Comparison of ENCODE assay signal across 8 cellular contexts in genomic region chr16:67934306-67935095, GRCh38. TPM values are rescaled to one million over a fixed set of nuclear protein-coding genes. Genes with fewer than 3 reads are reported as not detected.
DNase-seq lines count a peak whose midpoint lies in the region; ATAC-seq and TF ChIP-seq lines count a peak whose summit lies in the region.

No MANE protein-coding gene starts in this region.

- H3K27me3 ChIP-seq in right cardiac atrium (ENCODE audit: control insufficient read depth, insufficient read depth) (no peaks in the 10 kb centered on the region), spleen (replicated peaks in 1 of 7) (no peaks in the 10 kb centered on the region)

- H3K36me3 ChIP-seq in spleen = peaks cover 0 to 64% (median 45%) of the 10 kb centered on the region in 6 donors

- ATAC-seq in right cardiac atrium (peak in 1 of 2 donors; percentile 0), GM21529 (IDR thresholded peaks at IDR 0.05; ENCODE audit: unreplicated experiment) (no peak)

- in situ Hi-C loops in GM13977 (cut with MboI; ENCODE audit: low pct_unique_long_range_greater_than_20kb, low sequenced_read_pairs, unreplicated experiment) = no loop called here

- no peak for TF ChIP-seq CTCF in VCaP (conservative IDR thresholded peaks at IDR 0.05)
- no peak for TF ChIP-seq CTCF in spleen (IDR thresholded peaks at IDR 0.05 in 8 of 11, conservative IDR thresholded peaks at IDR 0.05 in 3 of 11)
- no peak for TF ChIP-seq CTCF in GM13977 (IDR thresholded peaks at IDR 0.05; ENCODE audit: extremely low read depth, insufficient read depth, missing control alignments)

- H3K27ac ChIP-seq in VCaP (peak overlapping the region; percentile 85), right cardiac atrium (ENCODE audit: low read length) (no peak overlapping the region), spleen (peak overlapping the region in 5 of 8 donors; percentile 97 to 99 (median 98))

- intact Hi-C loops in right cardiac atrium (cut with DNase I) (no loop called here), spleen (cut with DNase I; ENCODE audit: low total_unique reads) (loop anchor here (10.0 kb wide), 1 partner anchor 90 kb away; the partner anchor contains the start of genes CENPT, NUTF2 and THAP11)

- no peak for TF ChIP-seq POLR2A in spleen (IDR thresholded peaks at IDR 0.05)

- WGBS in right cardiac atrium = 46% methylated on average over 13 of the region's 13 CpGs
- WGBS in spleen, 5 donors = 80 to 89% (median 87%) methylated on average over 11 to 13 of the region's 13 CpGs

- peak overlapping the region; percentile 43 for H3K4me3 ChIP-seq in right cardiac atrium (ENCODE audit: low read length)
- H3K4me3 ChIP-seq in spleen = peak overlapping the region in 1 of 8 donors; percentile 95

- H3K4me1 ChIP-seq in right cardiac atrium (ENCODE audit: control insufficient read depth, insufficient read depth, low read length) = peaks cover 4% of the 10 kb centered on the region
- H3K4me1 ChIP-seq in spleen = peaks cover 11 to 43% (median 26%) of the 10 kb centered on the region in 6 donors

- H3K9me3 ChIP-seq in right cardiac atrium (ENCODE audit: control insufficient read depth, low read length) = no peaks in the 10 kb centered on the region
- no peaks in the 10 kb centered on the region for H3K9me3 ChIP-seq in spleen

- DNase-seq in NCI-H82 (lab: John Stamatoyannopoulos, UW) = peak; percentile 45
- no peak for DNase-seq in NCI-H82 treated with DMSO at 0.1 percent for 48 hours (lab: John Stamatoyannopoulos, UW; ENCODE audit: unreplicated experiment)
- DNase-seq in right cardiac atrium = peak in 2 of 3 donors; percentile 22 to 67
- DNase-seq in spleen = peak; percentile 84
- no peak for DNase-seq in GM03348 (ENCODE audit: low spot score)
- no peak for DNase-seq in GM13977 (ENCODE audit: low spot score)

RNA-seq across cellular contexts. Expression of gene PSMB10, which starts 2.1 kb away (rescaled TPM):
- 10 to 100 TPM; 49.1 to 64.0 (median 58.5) TPM for total RNA-seq in right cardiac atrium
- polyA plus RNA-seq in right cardiac atrium = 92.8 TPM
- total RNA-seq in spleen = 100 to 1,000 TPM in 6 of 7 donors, 10 to 100 TPM in 1; 80.3 to 152 (median 128) TPM
- 100 to 1,000 TPM; 207 to 236 (median 236) TPM for polyA plus RNA-seq in spleen

RNA-seq across cellular contexts. Expression of gene CTRL, which starts 2.8 kb away (rescaled TPM):
- total RNA-seq in right cardiac atrium = under 1 TPM in 3 of 4 donors, not detected in 1; 0.37 to 0.94 (median 0.42) TPM
- polyA plus RNA-seq in right cardiac atrium = 0.66 TPM
- total RNA-seq in spleen = 1 to 10 TPM; 2.0 to 8.5 (median 4.6) TPM
- 10 to 100 TPM in 1 of 3 donors, 1 to 10 TPM in 2; 2.7 to 10.3 (median 4.8) TPM for polyA plus RNA-seq in spleen

RNA-seq across cellular contexts. Expression of gene LCAT, which starts 9.4 kb away (rescaled TPM):
- total RNA-seq in right cardiac atrium (10 to 100 TPM; 15.0 to 27.0 (median 16.1) TPM), spleen (10 to 100 TPM in 5 of 7 donors, 1 to 10 TPM in 2; 5.2 to 28.5 (median 13.7) TPM)
- polyA plus RNA-seq in right cardiac atrium (17.4 TPM), spleen (10 to 100 TPM in 2 of 3 donors, 1 to 10 TPM in 1; 8.5 to 51.6 (median 40.2) TPM)

RNA-seq across cellular contexts. Expression of gene SLC12A4, which starts 33.9 kb away (rescaled TPM):
- 100 to 1,000 TPM in 1 of 4 donors, 10 to 100 TPM in 3; 64.6 to 114 (median 66.8) TPM for total RNA-seq in right cardiac atrium
- 49.3 TPM for polyA plus RNA-seq in right cardiac atrium
- total RNA-seq in spleen = 10 to 100 TPM; 23.1 to 68.5 (median 38.6) TPM
- 10 to 100 TPM in 1 of 3 donors, 1 to 10 TPM in 2; 4.6 to 27.4 (median 8.9) TPM for polyA plus RNA-seq in spleen

RNA-seq across cellular contexts. Expression of gene PSKH1, which starts 41.4 kb away (rescaled TPM):
- total RNA-seq in right cardiac atrium = 10 to 100 TPM; 23.8 to 31.1 (median 27.0) TPM
- polyA plus RNA-seq in right cardiac atrium = 26.8 TPM
- 10 to 100 TPM; 13.0 to 31.3 (median 26.0) TPM for total RNA-seq in spleen
- 10 to 100 TPM in 1 of 3 donors, 1 to 10 TPM in 2; 5.0 to 16.2 (median 6.8) TPM for polyA plus RNA-seq in spleen

Comparison
In these comparisons a context has a peak if more than half of its experiments do, and no peak if none do; other contexts are left out.
1. DNase-seq: peak in NCI-H82 (single experiment), right cardiac atrium (2 of 3) and spleen (single experiment); none in NCI-H82 treated with DMSO at 0.1 percent for 48 hours (single experiment), GM03348 (single experiment) and GM13977 (single experiment).